13 cellular contexts compared by ENCODE assay signal in genomic region chr13:45142440-45143345, GRCh38. TPM values are rescaled to one million over a fixed set of nuclear protein-coding genes. Genes with fewer than 3 reads are reported as not detected.
DNase-seq lines count a peak whose midpoint lies in the region; ATAC-seq and TF ChIP-seq lines count a peak whose summit lies in the region.
"Had no signal": no experiment of that assay in that cellular context is flagged by ENCODE, and none has a peak within 500 bp of the region (broad histone marks: within the 10 kb centered on the region; RNA-seq: fewer than 3 reads in every experiment).

No MANE protein-coding gene starts in this region.

- intact Hi-C loops in PC-9 (cut with micrococcal nuclease; ENCODE audit: unreplicated experiment): no loop called here
- intact Hi-C loops in sciatic nerve (cut with DNase I): no loop called here

- H3K9me3 ChIP-seq in GM23248 (ENCODE audit: low read depth): no peaks in the 10 kb centered on the region
- no peaks in the 10 kb centered on the region for H3K9me3 ChIP-seq in PC-9 (ENCODE audit: insufficient read depth, low read depth)
- H3K9me3 ChIP-seq: upper lobe of right lung had no signal

- H3K27me3 ChIP-seq in GM23248 (replicated peaks; ENCODE audit: insufficient read depth) (no peaks in the 10 kb centered on the region), PC-9 (ENCODE audit: insufficient read depth, low read depth) (no peaks in the 10 kb centered on the region)
- H3K27me3 ChIP-seq: upper lobe of right lung had no signal

- H3K9me2 ChIP-seq in GM23248 (ENCODE audit: insufficient read depth) (no peaks in the 10 kb centered on the region), PC-9 (ENCODE audit: insufficient read depth) (no peaks in the 10 kb centered on the region)

- H3K27ac ChIP-seq in GM23248 (no peak overlapping the region), PC-9 (peak overlapping the region; percentile 85)
- H3K27ac ChIP-seq: upper lobe of right lung had no signal

- H3K4me1 ChIP-seq in GM23248 (ENCODE audit: insufficient read depth): peaks cover 14% of the 10 kb centered on the region
- H3K4me1 ChIP-seq in PC-9 (replicated peaks; ENCODE audit: insufficient read depth): peaks cover 47% of the 10 kb centered on the region
- H3K4me1 ChIP-seq: upper lobe of right lung had no signal

- peak; percentile 75 for ATAC-seq in sciatic nerve
- no peak for ATAC-seq in HG02981 (IDR thresholded peaks at IDR 0.05; ENCODE audit: unreplicated experiment)
- no peak for ATAC-seq in HG03039 (IDR thresholded peaks at IDR 0.05; ENCODE audit: unreplicated experiment)
- ATAC-seq in stimulated activated naive CD8-positive, alpha-beta T cell treated with anti-CD3 and anti-CD28 coated beads, Interleukin-15, Interleukin-2, amounts not matched to agents 100 U/mL and 50 U/mL, for 24 hours: no peak
- ATAC-seq: effector memory CD8-positive, alpha-beta T cell; upper lobe of right lung had no signal

- H3K4me3 ChIP-seq in GM23248 (no peak overlapping the region), PC-9 (peak overlapping the region; percentile 30; the same call in 1 of the 2 replicates)
- H3K4me3 ChIP-seq: lung, upper lobe of right lung had no signal

- H3K4me2 ChIP-seq in GM23248 (ENCODE audit: unreplicated experiment) (peak overlapping the region; percentile 10), PC-9 (peak overlapping the region; percentile 85)

- TF ChIP-seq POLR2A in erythroblast (IDR thresholded peaks at IDR 0.05; ENCODE audit: low read length): no peak

- TF ChIP-seq CTCF in PC-9 (conservative IDR thresholded peaks at IDR 0.05): no peak

- CTCF ChIA-PET in PC-9 (lab: Charles Lee): interaction anchor here (0.6 to 0.7 kb wide), 3 partner anchors 20 to 181 kb away, joined by 3 to 4 read pairs (median 3); no protein-coding TSS in a partner anchor

- POLR2A ChIA-PET in PC-9 (lab: Charles Lee; ENCODE audit: unreplicated experiment): interaction anchor here (0.6 to 1.0 kb wide), 6 partner anchors 16 to 183 kb away, joined by 3 to 12 read pairs (median 4); no protein-coding TSS in a partner anchor

- peak; percentile 6 for DNase-seq in GM23248
- DNase-seq in PC-9: peak in 1 of 2 experiments; percentile 86
- peak; percentile 53 to 67 for DNase-seq in erythroblast (lab: John Stamatoyannopoulos, UW)
- no peak for DNase-seq in sciatic nerve (ENCODE audit: low spot score)
- DNase-seq in occipital lobe (lab: John Stamatoyannopoulos, UW): no peak
- no peak for DNase-seq in stimulated activated naive CD8-positive, alpha-beta T cell treated with anti-CD3 and anti-CD28 coated beads, Interleukin-15, Interleukin-2, amounts not matched to agents 100 U/mL and 50 U/mL, for 24 hours
- DNase-seq: effector memory CD8-positive, alpha-beta T cell; NCI-H524 treated with DMSO at 0.1 percent for 48 hours; stimulated activated CD4-positive, alpha-beta T cell treated with anti-CD3 and anti-CD28 coated beads, Interleukin-1b, Interleukin-23, amount 100 ng/mL, for 48 hours; upper lobe of right lung had no signal

- in situ Hi-C loops in GM23248 (cut with MboI): no loop called here

- H2AFZ ChIP-seq in GM23248 (no peak overlapping the region), PC-9 (no peak overlapping the region)

- no peaks in the 10 kb centered on the region for H4K20me1 ChIP-seq in GM23248 (ENCODE audit: insufficient read depth)
- no peaks in the 10 kb centered on the region for H4K20me1 ChIP-seq in PC-9 (ENCODE audit: insufficient read depth)

- H3K36me3 ChIP-seq in GM23248 (ENCODE audit: low read depth): 0 out of 2 replicates have a peak, but pooled peaks cover 3% of the 10 kb centered on the region
- peaks cover 13% of the 10 kb centered on the region; the same call in 1 of the 2 replicates for H3K36me3 ChIP-seq in PC-9 (ENCODE audit: low read depth)

- H3K9ac ChIP-seq in GM23248: no peak overlapping the region

- 95 to 99% methylated on average over 4 of the region's 4 CpGs for WGBS in GM23248 (ENCODE audit: low coverage in 1 of 2, low lambda C conversion rate in 2 of 2, missing lambda C conversion rate in 2 of 2), 2 experiments

- H3F3A ChIP-seq in GM23248 (ENCODE audit: insufficient read depth) (0 out of 2 replicates have a peak, but pooled peaks cover 12% of the 10 kb centered on the region), PC-9 (ENCODE audit: insufficient read depth, low read depth) (peaks cover 44% of the 10 kb centered on the region)

- BruUV-seq in PC-9 (replicated peaks; lab: Mats Ljungman, UMichigan): no TSS peak

- peaks cover 88% of the 10 kb centered on the region for H3K79me2 ChIP-seq in GM23248 (ENCODE audit: insufficient read depth)
- peaks cover 69% of the 10 kb centered on the region for H3K79me2 ChIP-seq in PC-9 (ENCODE audit: low read depth)

RNA-seq across cellular contexts. Expression of gene GTF2F2, which starts 22.4 kb away (rescaled TPM):
- total RNA-seq in GM23248 (2014; rRNA removed; shearing (Covaris generic)): 23.7 and 25.3 TPM in 2 replicates
- 26.4 and 27.6 TPM in 2 replicates for polyA plus RNA-seq in GM23248 (2016; fragmentation: Nextera tagmentation; extraction: Ambion mirVana)
- total RNA-seq in PC-9 (2021) (26.5 and 28.8 TPM in 2 replicates), sciatic nerve (37.1 TPM), occipital lobe (23.6 TPM)

RNA-seq across cellular contexts. Expression of gene KCTD4, which starts 58.2 kb away (rescaled TPM):
- total RNA-seq in GM23248 (2014; rRNA removed; shearing (Covaris generic)): 0.65 and 2.3 TPM in 2 replicates
- polyA plus RNA-seq in GM23248 (2016; fragmentation: Nextera tagmentation; extraction: Ambion mirVana): 1.8 and 2.1 TPM in 2 replicates
- total RNA-seq in PC-9 (2021) (not detected in 2 replicates), sciatic nerve (26.3 TPM), occipital lobe (0.94 TPM)
- total RNA-seq: lung, upper lobe of right lung had no signal
- polyA plus RNA-seq: lung had no signal

Comparison
In these comparisons a context has a peak if more than half of its experiments do, and no peak if none do; other contexts are left out.
1. DNase-seq: peak in GM23248 (single experiment) and erythroblast (2 of 2); none in sciatic nerve (single experiment), occipital lobe (single experiment) and stimulated activated naive CD8-positive, alpha-beta T cell treated with anti-CD3 and anti-CD28 coated beads, Interleukin-15, Interleukin-2, amounts not matched to agents 100 U/mL and 50 U/mL, for 24 hours (single experiment).